In the genomic region with DNA sequence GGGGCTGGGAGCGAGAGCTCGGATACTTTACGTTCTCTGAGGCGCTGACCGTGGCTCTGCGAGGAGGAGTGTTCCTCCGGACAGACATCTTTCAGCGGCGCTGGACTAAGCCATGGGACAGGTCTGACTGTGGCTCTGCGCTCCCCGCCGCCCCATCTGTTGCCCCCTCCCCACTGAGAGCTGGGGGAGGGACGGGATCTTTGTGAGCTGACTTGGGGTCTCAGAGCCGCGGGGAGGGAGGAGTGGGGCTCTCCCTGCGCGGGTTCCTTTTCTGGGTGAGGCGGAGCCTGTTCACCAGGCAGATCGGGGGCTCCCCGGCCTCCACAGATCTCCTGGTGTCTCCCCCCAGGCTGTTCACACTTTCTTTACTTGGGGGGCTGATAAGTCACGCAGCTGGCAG, we compare ENCODE assay signal across 20 cellular contexts. TPM values are rescaled to one million over a fixed set of nuclear protein-coding genes. Genes with fewer than 3 reads are reported as not detected.
DNase-seq lines count a peak whose midpoint lies in the region; ATAC-seq and TF ChIP-seq lines count a peak whose summit lies in the region.
"Had no signal": no experiment of that assay in that cellular context is flagged by ENCODE, and none has a peak within 500 bp of the region (broad histone marks: within the 10 kb centered on the region; RNA-seq: fewer than 3 reads in every experiment).

No MANE protein-coding gene starts in this region.

- H3K9me3 ChIP-seq in left ventricle myocardium inferior (replicated peaks) (no peaks in the 10 kb centered on the region), WERI-Rb-1 (ENCODE audit: severe bottlenecking) (no peaks in the 10 kb centered on the region), mesodermal cell (ENCODE audit: control insufficient read depth, low read length) (peaks cover 8% of the 10 kb centered on the region), stomach (no peaks in the 10 kb centered on the region)
- H3K9me3 ChIP-seq: SJSA1 had no signal

- H3K27ac ChIP-seq in left ventricle myocardium inferior (replicated peaks) = no peak overlapping the region
- peak overlapping the region; percentile 99 for H3K27ac ChIP-seq in WERI-Rb-1
- peak overlapping the region; percentile 64 for H3K27ac ChIP-seq in mesodermal cell (ENCODE audit: low read depth, low read length, severe bottlenecking)
- H3K27ac ChIP-seq in stomach = peak overlapping the region; percentile 76 to 79 (median 78)
- H3K27ac ChIP-seq: KMS-11, RWPE1, SJSA1 had no signal

- intact Hi-C loops in left ventricle myocardium superior (cut with micrococcal nuclease) (no loop called here), left ventricle myocardium inferior (cut with micrococcal nuclease) (no loop called here), stomach (cut with DNase I; ENCODE audit: low total_unique reads) (no loop called here)

- H3K27me3 ChIP-seq in left ventricle myocardium inferior (ENCODE audit: low read depth) (peaks cover 79% of the 10 kb centered on the region), WERI-Rb-1 (ENCODE audit: insufficient read depth, low read depth, severe bottlenecking) (no peaks in the 10 kb centered on the region), stomach (peaks cover 0 to 81% (median 26%) of the 10 kb centered on the region in 3 donors)

- H3K36me3 Mint-ChIP-seq in stimulated activated naive B cell treated with anti-CD40 and anti-IgM and Interleukin-4, amounts not matched to agents 10 μg/mL and 1 μg/mL and 100 μg/mL, for 72 hours = no peaks in the 10 kb centered on the region
- no peaks in the 10 kb centered on the region for H3K36me3 Mint-ChIP-seq in chondrocyte (ENCODE audit: low read depth)
- H3K36me3 Mint-ChIP-seq: CD4-positive, alpha-beta memory T cell had no signal

- H3K4me1 ChIP-seq in left ventricle myocardium inferior (peaks cover 31% of the 10 kb centered on the region), mesodermal cell (ENCODE audit: control insufficient read depth, insufficient read depth, low read length, poor library complexity, severe bottlenecking) (peaks cover 59% of the 10 kb centered on the region), stomach (peaks cover 48 to 84% (median 68%) of the 10 kb centered on the region in 4 donors)
- H3K4me1 ChIP-seq: SJSA1 had no signal

- peaks cover 9 to 14% of the 10 kb centered on the region in 2 donors for H3K4me1 Mint-ChIP-seq in stimulated activated naive B cell treated with anti-CD40 and anti-IgM and Interleukin-4, amounts not matched to agents 10 μg/mL and 1 μg/mL and 100 μg/mL, for 72 hours
- H3K4me1 Mint-ChIP-seq in chondrocyte (ENCODE audit: low read depth) = peaks cover 3% of the 10 kb centered on the region

- no peak for TF ChIP-seq POLR2A in stomach (IDR thresholded peaks at IDR 0.05)

- no peak for TF ChIP-seq EP300 in stomach (IDR thresholded peaks at IDR 0.05)

- 84% methylated on average over 14 to 21 of the region's 21 CpGs for WGBS in mesodermal cell (ENCODE audit: insufficient coverage in 2 of 2), 2 experiments
- 24 to 44% (median 32%) methylated on average over 7 to 21 of the region's 21 CpGs for WGBS in stomach, 5 donors

- TF ChIP-seq CTCF in left ventricle myocardium inferior (IDR thresholded peaks at IDR 0.05; ENCODE audit: borderline replicate concordance) (no peak), WERI-Rb-1 (IDR thresholded peaks at IDR 0.05; ENCODE audit: low read depth, low read length) (no peak), stomach (IDR thresholded peaks at IDR 0.05) (no peak), chondrocyte (IDR thresholded peaks at IDR 0.05) (no peak)

- H3K27ac Mint-ChIP-seq in stimulated activated naive B cell treated with anti-CD40 and anti-IgM and Interleukin-4, amounts not matched to agents 10 μg/mL and 1 μg/mL and 100 μg/mL, for 72 hours = no peak overlapping the region
- H3K27ac Mint-ChIP-seq in chondrocyte (ENCODE audit: unreplicated experiment) = no peak overlapping the region
- H3K27ac Mint-ChIP-seq: CD4-positive, alpha-beta memory T cell; HFFc6 had no signal

- H3K36me3 ChIP-seq in left ventricle myocardium inferior (no peaks in the 10 kb centered on the region), WERI-Rb-1 (no peaks in the 10 kb centered on the region), mesodermal cell (ENCODE audit: control insufficient read depth, insufficient read depth, low read length) (no peaks in the 10 kb centered on the region), stomach (no peaks in the 10 kb centered on the region)
- H3K36me3 ChIP-seq: SJSA1 had no signal

- H3K9me3 Mint-ChIP-seq in stimulated activated naive B cell treated with anti-CD40 and anti-IgM and Interleukin-4, amounts not matched to agents 10 μg/mL and 1 μg/mL and 100 μg/mL, for 72 hours = no peaks in the 10 kb centered on the region
- H3K9me3 Mint-ChIP-seq in chondrocyte (ENCODE audit: low read depth) = no peaks in the 10 kb centered on the region
- H3K9me3 Mint-ChIP-seq: HFFc6 had no signal

- H3K27me3 Mint-ChIP-seq in stimulated activated naive B cell treated with anti-CD40 and anti-IgM and Interleukin-4, amounts not matched to agents 10 μg/mL and 1 μg/mL and 100 μg/mL, for 72 hours = peaks cover 78 to 94% of the 10 kb centered on the region in 2 donors
- H3K27me3 Mint-ChIP-seq in chondrocyte (ENCODE audit: low read depth) = peaks cover 48% of the 10 kb centered on the region

- DNase-seq in left ventricle myocardium superior (no peak), left ventricle myocardium inferior (no peak), WERI-Rb-1 (peak; percentile 75), stomach (no peak), chondrocyte (ENCODE audit: low spot score) (no peak)
- no peak for DNase-seq in stimulated activated naive B cell treated with anti-CD40 and anti-IgM and Interleukin-4, amounts not matched to agents 10 μg/mL and 1 μg/mL and 100 μg/mL, for 72 hours
- DNase-seq: CD4-positive, alpha-beta memory T cell; HFFc6; NCI-H1417; NCI-H187 treated with DMSO at 0.1 percent for 48 hours; NCI-H2227 treated with DMSO at 0.1 percent for 48 hours; NCI-H510A treated with DMSO at 0.1 percent for 48 hours; NCI-H774; PC-3 had no signal

- H3K4me3 ChIP-seq in left ventricle myocardium inferior = no peak overlapping the region
- H3K4me3 ChIP-seq in WERI-Rb-1 (ENCODE audit: low read depth, low read length) = peak overlapping the region; percentile 35
- no peak overlapping the region for H3K4me3 ChIP-seq in mesodermal cell (ENCODE audit: extremely low read depth, insufficient read depth, low read length, poor library complexity, severe bottlenecking)
- H3K4me3 ChIP-seq in stomach = no peak overlapping the region
- H3K4me3 ChIP-seq: SJSA1 had no signal

- no peak overlapping the region for H3K4me3 Mint-ChIP-seq in stimulated activated naive B cell treated with anti-CD40 and anti-IgM and Interleukin-4, amounts not matched to agents 10 μg/mL and 1 μg/mL and 100 μg/mL, for 72 hours
- no peak overlapping the region for H3K4me3 Mint-ChIP-seq in chondrocyte (ENCODE audit: unreplicated experiment)
- H3K4me3 Mint-ChIP-seq: CD4-positive, alpha-beta memory T cell; HFFc6 had no signal

- ATAC-seq in left ventricle myocardium superior (peak; percentile 5), GM21529 (IDR thresholded peaks at IDR 0.05; ENCODE audit: unreplicated experiment) (no peak)
- no peak for ATAC-seq in stimulated activated naive B cell treated with anti-CD40 and anti-IgM and Interleukin-4, amounts not matched to agents 10 μg/mL and 1 μg/mL and 100 μg/mL, for 72 hours (replicated peaks)
- ATAC-seq: PC-3 had no signal

RNA-seq across cellular contexts. Expression of a gene that starts 11.3 kb away (rescaled TPM):
- total RNA-seq in left ventricle myocardium superior (18.1 TPM), left ventricle myocardium inferior (0.69 TPM), stomach (10 to 100 TPM in 2 of 5 donors, 1 to 10 TPM in 2, not detected in 1; 3.1 to 16.4 (median 9.0) TPM), chondrocyte (not detected in 3 replicates)
- 18.4 TPM for polyA plus RNA-seq in mesodermal cell (2013, experiment 1 of 2)
- polyA plus RNA-seq in mesodermal cell (2013, experiment 2 of 2) = 18.3 TPM
- 10 to 100 TPM in 1 of 3 donors, 1 to 10 TPM in 2; 9.1 to 11.2 (median 9.3) TPM for polyA plus RNA-seq in stomach
- total RNA-seq: CD4-positive, alpha-beta memory T cell; HFFc6; SJSA1 had no signal
- polyA plus RNA-seq: BJ; CD4-positive, alpha-beta memory T cell had no signal

RNA-seq across cellular contexts. Expression of a gene that starts 59.8 kb away (rescaled TPM):
- total RNA-seq in left ventricle myocardium superior (not detected), left ventricle myocardium inferior (not detected), stomach (1 to 10 TPM in 1 of 5 donors, under 1 TPM in 2, not detected in 2; 0.45 to 2.3 (median 0.55) TPM), chondrocyte (not detected in 3 replicates)
- polyA plus RNA-seq in mesodermal cell (2013, experiment 1 of 2) = not detected
- polyA plus RNA-seq in mesodermal cell (2013, experiment 2 of 2) = not detected
- polyA plus RNA-seq in stomach = 1 to 10 TPM; 2.1 to 8.0 (median 5.7) TPM
- total RNA-seq: CD4-positive, alpha-beta memory T cell; HFFc6; SJSA1 had no signal
- polyA plus RNA-seq: BJ; CD4-positive, alpha-beta memory T cell had no signal
